In the genomic region with DNA sequence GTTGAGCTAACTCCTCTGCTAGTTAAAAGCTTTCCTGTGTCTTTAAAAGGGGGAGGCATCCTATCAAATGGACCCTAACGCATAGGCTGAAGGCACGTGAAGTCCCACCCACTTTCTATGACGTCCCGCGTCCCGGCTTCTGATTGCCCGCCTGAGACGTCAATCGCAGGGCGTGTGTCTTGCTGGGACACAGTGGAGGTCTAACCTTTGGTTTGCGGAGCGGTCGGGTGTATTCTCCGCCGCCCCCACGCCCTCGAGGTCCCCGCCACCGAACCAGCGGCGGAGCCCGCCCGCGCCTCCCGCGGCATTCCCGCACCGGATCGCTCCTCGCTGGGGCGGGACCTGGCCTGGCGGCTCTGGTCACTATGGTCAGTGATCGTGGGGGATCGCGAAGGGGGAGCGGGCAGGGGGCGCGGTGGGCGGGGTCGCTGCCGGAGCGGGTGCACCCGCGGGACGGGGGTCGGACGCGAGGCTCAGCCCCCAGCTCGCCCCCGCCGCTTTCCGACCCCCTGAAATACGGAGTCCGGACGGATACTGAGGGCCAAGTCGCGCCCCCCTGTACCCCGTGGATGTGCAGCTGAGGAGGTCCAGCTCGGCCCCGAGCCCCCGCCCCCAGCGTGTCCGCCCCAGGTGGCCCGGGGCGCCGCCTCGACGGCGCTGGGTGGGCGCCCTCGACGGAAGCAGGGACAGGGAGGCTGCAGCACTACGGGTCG, we compare ENCODE assay signal across 8 cellular contexts. TPM values are rescaled to one million over a fixed set of nuclear protein-coding genes. Genes with fewer than 3 reads are reported as not detected.
DNase-seq lines count a peak whose midpoint lies in the region; ATAC-seq and TF ChIP-seq lines count a peak whose summit lies in the region.

Gene OTUB2, plus strand, starts transcription at position 168 of the 713 bp plus-strand sequence. Its CDS starts 198 bp downstream, at position 366.

- H3K27me3 ChIP-seq in adrenal gland (no peaks in the 10 kb centered on the region), heart right ventricle (peaks cover 0 to 4% (median 0%) of the 10 kb centered on the region in 7 donors)

- no peaks in the 10 kb centered on the region for H3K9me3 Mint-ChIP-seq in type B pancreatic cell

- no peak for TF ChIP-seq CTCF in GM12864 (IDR thresholded peaks at IDR 0.05; ENCODE audit: low read depth, low read length, missing control alignments)
- no peak for TF ChIP-seq CTCF in adrenal gland (IDR thresholded peaks at IDR 0.05)
- no peak for TF ChIP-seq CTCF in heart right ventricle (IDR thresholded peaks at IDR 0.05)
- TF ChIP-seq CTCF in type B pancreatic cell (conservative IDR thresholded peaks at IDR 0.05): no peak

- H3K27me3 Mint-ChIP-seq in type B pancreatic cell: no peaks in the 10 kb centered on the region

- H3K27ac ChIP-seq in adrenal gland: no peak within 1 kb of the TSS
- H3K27ac ChIP-seq in heart right ventricle: peak within 1 kb of the TSS in 2 of 10 donors; percentile 15 to 45

- H3K27ac Mint-ChIP-seq in type B pancreatic cell: peak within 1 kb of the TSS; percentile 67

- TF ChIP-seq POLR2A in adrenal gland (IDR thresholded peaks at IDR 0.05): no peak

- H3K9me3 ChIP-seq in adrenal gland (replicated peaks in 1 of 3): no peaks in the 10 kb centered on the region
- H3K9me3 ChIP-seq in heart right ventricle: no peaks in the 10 kb centered on the region

- intact Hi-C loops in adrenal gland (cut with DNase I) (no loop called here), heart right ventricle (cut with DNase I) (loop anchor here in 2 of 10 donors (5.0 kb wide), 1 partner anchor 56 kb away; the partner anchor contains the start of genes DDX24 (in 2 of the 2) and IFI27L1 (in 2 of the 2))

- H3K4me3 ChIP-seq in GM12864 (ENCODE audit: low read depth, low read length): peak within 1 kb of the TSS; percentile 49
- H3K4me3 ChIP-seq in adrenal gland: peak within 1 kb of the TSS in 2 of 4 donors; percentile 62 to 63
- peak within 1 kb of the TSS; percentile 40 to 77 (median 70) for H3K4me3 ChIP-seq in heart right ventricle

- WGBS in adrenal gland, 4 donors: 0 to 1% (median 0%) methylated on average over 17 to 74 of the region's 74 CpGs
- 1% methylated on average over 70 to 74 of the region's 74 CpGs for WGBS in heart right ventricle, 2 donors

- ATAC-seq in HG02840 (IDR thresholded peaks at IDR 0.05; ENCODE audit: low FRiP score, unreplicated experiment): peak; percentile 99
- ATAC-seq in heart right ventricle: peak; percentile 94 to 100 (median 100)

- peak within 1 kb of the TSS; percentile 88 for H3K4me3 Mint-ChIP-seq in type B pancreatic cell

- no peaks in the 10 kb centered on the region for H3K36me3 Mint-ChIP-seq in type B pancreatic cell

- H3K36me3 ChIP-seq in adrenal gland (replicated peaks in 1 of 2) (no peaks in the 10 kb centered on the region), heart right ventricle (no peaks in the 10 kb centered on the region)

- peaks cover 20% of the 10 kb centered on the region for H3K4me1 Mint-ChIP-seq in type B pancreatic cell (ENCODE audit: unreplicated experiment)

- DNase-seq in GM12864 (ENCODE audit: low read depth): peak; percentile 93
- peak; percentile 95 for DNase-seq in NCI-H1436 (lab: John Stamatoyannopoulos, UW)
- peak; percentile 95 for DNase-seq in T follicular helper cell (ENCODE audit: low read depth)
- peak; percentile 97 to 100 (median 98) for DNase-seq in adrenal gland
- DNase-seq in heart right ventricle: peak; percentile 98
- DNase-seq in pons (ENCODE audit: low spot score): peak; percentile 99
- DNase-seq in type B pancreatic cell (ENCODE audit: extremely low spot score, unreplicated experiment): peak; percentile 97

- H3K4me1 ChIP-seq in adrenal gland (replicated peaks in 1 of 2): peaks cover 0 to 12% of the 10 kb centered on the region in 2 donors
- H3K4me1 ChIP-seq in heart right ventricle: peaks cover 0 to 28% (median 6%) of the 10 kb centered on the region in 9 donors

RNA-seq across cellular contexts. Expression of gene OTUB2, which starts in this region (rescaled TPM):
- total RNA-seq in adrenal gland (1 to 10 TPM in 6 of 8 donors, under 1 TPM in 2; 0.17 to 2.5 (median 1.5) TPM), heart right ventricle (under 1 TPM in 9 of 10 donors, not detected in 1; 0.07 to 0.37 (median 0.15) TPM), type B pancreatic cell (ENCODE audit: low replicate concordance) (2.6 and 3.0 TPM in 2 replicates)
- polyA plus RNA-seq in adrenal gland (1 to 10 TPM in 1 of 3 donors, under 1 TPM in 2; 0.47 to 2.0 (median 0.48) TPM), heart right ventricle (under 1 TPM; 0.22 to 0.29 TPM)

Comparison
In these comparisons a context has a peak if more than half of its experiments do, and no peak if none do; other contexts are left out.
1. Peak in DNase-seq, ATAC-seq and H3K4me3 ChIP-seq in heart right ventricle; RNA of the gene not detected or under 1 TPM.